ENCODE assay signal across 8 cellular contexts in the genomic region with DNA sequence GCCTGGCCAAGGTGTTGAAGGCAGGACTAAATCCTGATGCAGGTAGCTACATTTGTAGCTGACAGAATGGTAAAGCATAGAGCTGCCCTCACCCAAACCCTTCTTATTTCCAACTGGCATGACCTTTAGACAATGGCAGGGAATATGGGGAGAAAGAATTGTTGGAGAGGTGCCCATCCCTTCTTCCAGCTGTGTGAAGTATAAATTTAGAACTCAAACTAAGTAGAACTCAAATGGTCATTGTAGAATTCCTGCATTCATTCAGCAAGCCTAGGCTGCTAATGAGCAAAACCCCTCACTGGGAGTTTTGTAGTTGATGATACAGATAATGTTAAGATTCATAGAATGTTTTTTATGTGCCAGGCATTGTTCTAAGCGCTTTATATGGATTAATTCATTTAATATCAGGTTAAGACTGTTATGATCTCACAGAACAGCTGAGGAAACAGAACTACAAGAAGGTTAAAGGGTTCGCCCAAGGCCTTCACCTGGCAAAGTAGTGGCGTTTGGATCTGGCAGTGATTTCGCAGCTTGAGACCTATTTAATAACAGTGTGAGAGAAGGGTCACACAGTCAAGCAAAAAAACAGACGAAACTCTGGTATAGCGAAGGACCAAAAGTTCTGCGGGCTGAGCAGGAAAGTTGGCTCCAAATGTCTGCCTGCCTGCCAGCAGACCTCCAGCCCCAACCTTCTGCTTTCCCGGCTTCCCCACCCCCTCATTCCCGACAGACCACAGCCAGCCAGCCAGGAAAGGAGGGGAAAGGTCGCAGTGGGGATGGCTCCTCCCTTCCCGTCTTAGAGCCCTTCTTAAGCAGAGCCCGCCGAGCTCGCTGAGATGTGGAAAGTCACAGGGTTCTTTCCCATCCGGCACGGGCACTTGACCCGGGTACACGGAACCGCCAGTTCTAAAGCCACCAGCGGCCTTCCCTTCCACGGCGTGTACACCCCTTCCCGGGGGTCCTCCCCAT. TPM values are rescaled to one million over a fixed set of nuclear protein-coding genes. Genes with fewer than 3 reads are reported as not detected.
DNase-seq lines count a peak whose midpoint lies in the region; ATAC-seq and TF ChIP-seq lines count a peak whose summit lies in the region.

No MANE protein-coding gene starts in this region.

- H3K36me3 Mint-ChIP-seq in activated CD4-positive, alpha-beta T cell treated with anti-CD3 and anti-CD28 coated beads, Interleukin-2, amount 10 ng/mL, durations not matched to agents 24 days and 14 days (ENCODE audit: low read depth), result peaks cover 31% of the 10 kb centered on the region

- H3K4me1 Mint-ChIP-seq in activated CD4-positive, alpha-beta T cell treated with anti-CD3 and anti-CD28 coated beads, Interleukin-2, amount 10 ng/mL, durations not matched to agents 24 days and 14 days, result peaks cover 61% of the 10 kb centered on the region

- H3K27me3 Mint-ChIP-seq in activated CD4-positive, alpha-beta T cell treated with anti-CD3 and anti-CD28 coated beads, Interleukin-2, amount 10 ng/mL, durations not matched to agents 24 days and 14 days, result peaks cover 6% of the 10 kb centered on the region

- TF ChIP-seq CTCF in thoracic aorta (IDR thresholded peaks at IDR 0.05) (no peak), GM10266 (IDR thresholded peaks at IDR 0.05; ENCODE audit: control insufficient read depth, insufficient read depth, low read depth, missing control alignments) (no peak)

- H3K4me3 ChIP-seq in thoracic aorta, result peak overlapping the region; percentile 85

- DNase-seq in activated CD4-positive, alpha-beta T cell treated with anti-CD3 and anti-CD28 coated beads, Interleukin-2, amount 10 ng/mL, durations not matched to agents 24 days and 14 days, result peak; percentile 60
- no peak for DNase-seq in activated CD4-positive, alpha-beta T cell treated with anti-CD3 and anti-CD28 coated beads for 4 hours
- DNase-seq in ecto neural progenitor cell (ENCODE audit: low spot score) (peak; percentile 88), lung microvascular endothelial cell (ENCODE audit: low read depth in 2 of 2) (peak; percentile 64 to 72), thoracic aorta (ENCODE audit: low spot score) (peak; percentile 79), GM10266 (ENCODE audit: extremely low spot score) (no peak)

- intact Hi-C loops in activated CD4-positive, alpha-beta T cell treated with anti-CD3 and anti-CD28 coated beads, Interleukin-2, amount 10 ng/mL, durations not matched to agents 24 days and 14 days (cut with micrococcal nuclease), result loop anchor here (10.0 kb wide), 1 partner anchor 799 kb away; the partner anchor contains the start of gene SND1

- no peak overlapping the region for H3K4me3 Mint-ChIP-seq in activated CD4-positive, alpha-beta T cell treated with anti-CD3 and anti-CD28 coated beads, Interleukin-2, amount 10 ng/mL, durations not matched to agents 24 days and 14 days

- no peaks in the 10 kb centered on the region for H3K36me3 ChIP-seq in thoracic aorta

- H3K9me3 Mint-ChIP-seq in activated CD4-positive, alpha-beta T cell treated with anti-CD3 and anti-CD28 coated beads, Interleukin-2, amount 10 ng/mL, durations not matched to agents 24 days and 14 days, result peaks cover 3% of the 10 kb centered on the region

- peak; percentile 58 for ATAC-seq in thoracic aorta (ENCODE audit: insufficient number of reproducible peaks, low FRiP score, low read depth)
- no peak for ATAC-seq in HG03432 (IDR thresholded peaks at IDR 0.05; ENCODE audit: unreplicated experiment)
- ATAC-seq in HG02623 (IDR thresholded peaks at IDR 0.05; ENCODE audit: unreplicated experiment), result no peak

- H3K27ac ChIP-seq in thoracic aorta, result peak overlapping the region; percentile 91 to 97

- no peaks in the 10 kb centered on the region for H3K27me3 ChIP-seq in thoracic aorta (replicated peaks; ENCODE audit: insufficient read depth)

- H3K9me3 ChIP-seq in thoracic aorta, result no peaks in the 10 kb centered on the region

- H3K27ac Mint-ChIP-seq in activated CD4-positive, alpha-beta T cell treated with anti-CD3 and anti-CD28 coated beads, Interleukin-2, amount 10 ng/mL, durations not matched to agents 24 days and 14 days, result peak overlapping the region; percentile 100

- H3K4me1 ChIP-seq in thoracic aorta (ENCODE audit: control insufficient read depth in 1 of 2, low read depth in 2 of 2), result peaks cover 26 to 77% of the 10 kb centered on the region in 2 donors

RNA-seq across cellular contexts. Expression of gene HILPDA, which starts 1.6 kb away (rescaled TPM):
- total RNA-seq in activated CD4-positive, alpha-beta T cell treated with anti-CD3 and anti-CD28 coated beads, Interleukin-2, amount 10 ng/mL, durations not matched to agents 24 days and 14 days, result 171 TPM in 2 replicates
- total RNA-seq in lung microvascular endothelial cell (6.8 and 8.9 TPM in 2 replicates), thoracic aorta (10 to 100 TPM in 1 of 2 donors, 1 to 10 TPM in 1; 9.3 to 19.8 TPM)

RNA-seq across cellular contexts. Expression of gene METTL2B, which starts 22.4 kb away (rescaled TPM):
- 61.1 and 71.3 TPM in 2 replicates for total RNA-seq in activated CD4-positive, alpha-beta T cell treated with anti-CD3 and anti-CD28 coated beads, Interleukin-2, amount 10 ng/mL, durations not matched to agents 24 days and 14 days
- total RNA-seq in lung microvascular endothelial cell (15.3 and 18.5 TPM in 2 replicates), thoracic aorta (10 to 100 TPM; 14.6 to 49.0 TPM)

RNA-seq across cellular contexts. Expression of gene IMPDH1, which starts 44.3 kb away (rescaled TPM):
- total RNA-seq in activated CD4-positive, alpha-beta T cell treated with anti-CD3 and anti-CD28 coated beads, Interleukin-2, amount 10 ng/mL, durations not matched to agents 24 days and 14 days, result 102 and 105 TPM in 2 replicates
- 32.7 and 42.5 TPM in 2 replicates for total RNA-seq in lung microvascular endothelial cell
- total RNA-seq in thoracic aorta, result 10 to 100 TPM; 48.1 to 59.7 TPM

Comparison
In these comparisons a context has a peak if more than half of its experiments do, and no peak if none do; other contexts are left out.
1. DNase-seq: peak in activated CD4-positive, alpha-beta T cell treated with anti-CD3 and anti-CD28 coated beads, Interleukin-2, amount 10 ng/mL, durations not matched to agents 24 days and 14 days (single experiment), ecto neural progenitor cell (single experiment), lung microvascular endothelial cell (2 of 2) and thoracic aorta (single experiment); none in activated CD4-positive, alpha-beta T cell treated with anti-CD3 and anti-CD28 coated beads for 4 hours (0 of 2) and GM10266 (single experiment).